ENCODE assay signal across 1 cellular context in the genomic region with DNA sequence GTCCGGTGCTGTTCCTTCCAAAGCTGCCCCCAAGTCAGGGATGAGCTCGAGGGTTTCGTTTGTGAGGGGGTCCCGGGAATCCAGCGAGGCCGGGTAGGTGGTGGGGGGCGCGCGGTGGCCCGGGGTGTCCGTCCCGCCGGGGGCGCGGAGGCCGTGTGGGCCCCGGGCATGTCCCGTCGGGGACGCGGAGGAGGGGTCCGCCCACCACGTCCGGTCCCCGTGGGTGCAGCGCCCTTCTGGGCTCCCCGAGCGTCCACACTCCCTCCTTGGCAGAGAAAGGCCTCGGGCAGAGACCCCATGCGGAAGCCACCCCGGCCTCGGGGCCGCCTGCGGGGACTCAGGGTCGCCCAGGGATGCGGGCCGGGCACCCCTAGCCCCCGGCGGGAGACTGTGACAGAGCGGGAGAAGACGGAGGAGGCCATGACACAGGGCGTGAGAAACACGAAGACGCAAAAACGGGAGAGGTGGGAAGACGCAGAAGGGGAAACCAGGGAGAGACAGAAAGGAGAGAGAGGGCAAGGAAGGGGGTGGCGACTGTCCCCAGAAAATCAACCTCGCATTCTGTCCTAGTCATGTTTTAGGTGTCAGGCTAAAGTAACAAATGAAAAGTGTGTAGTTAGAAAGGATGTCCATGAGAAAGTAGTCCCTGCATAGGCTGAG.
A peak's percentile ranks its signal among the peaks of the same experiment; 100 is the strongest.
TF ChIP-seq lines count a peak whose summit lies in the region.

No MANE protein-coding gene starts in this region.

TF ChIP-seq in K562, 482 proteins besides CTCF, POLR2A, EP300 and RAD21 (continued from another document and continues in another):
- TF ChIP-seq, protein P1, sequence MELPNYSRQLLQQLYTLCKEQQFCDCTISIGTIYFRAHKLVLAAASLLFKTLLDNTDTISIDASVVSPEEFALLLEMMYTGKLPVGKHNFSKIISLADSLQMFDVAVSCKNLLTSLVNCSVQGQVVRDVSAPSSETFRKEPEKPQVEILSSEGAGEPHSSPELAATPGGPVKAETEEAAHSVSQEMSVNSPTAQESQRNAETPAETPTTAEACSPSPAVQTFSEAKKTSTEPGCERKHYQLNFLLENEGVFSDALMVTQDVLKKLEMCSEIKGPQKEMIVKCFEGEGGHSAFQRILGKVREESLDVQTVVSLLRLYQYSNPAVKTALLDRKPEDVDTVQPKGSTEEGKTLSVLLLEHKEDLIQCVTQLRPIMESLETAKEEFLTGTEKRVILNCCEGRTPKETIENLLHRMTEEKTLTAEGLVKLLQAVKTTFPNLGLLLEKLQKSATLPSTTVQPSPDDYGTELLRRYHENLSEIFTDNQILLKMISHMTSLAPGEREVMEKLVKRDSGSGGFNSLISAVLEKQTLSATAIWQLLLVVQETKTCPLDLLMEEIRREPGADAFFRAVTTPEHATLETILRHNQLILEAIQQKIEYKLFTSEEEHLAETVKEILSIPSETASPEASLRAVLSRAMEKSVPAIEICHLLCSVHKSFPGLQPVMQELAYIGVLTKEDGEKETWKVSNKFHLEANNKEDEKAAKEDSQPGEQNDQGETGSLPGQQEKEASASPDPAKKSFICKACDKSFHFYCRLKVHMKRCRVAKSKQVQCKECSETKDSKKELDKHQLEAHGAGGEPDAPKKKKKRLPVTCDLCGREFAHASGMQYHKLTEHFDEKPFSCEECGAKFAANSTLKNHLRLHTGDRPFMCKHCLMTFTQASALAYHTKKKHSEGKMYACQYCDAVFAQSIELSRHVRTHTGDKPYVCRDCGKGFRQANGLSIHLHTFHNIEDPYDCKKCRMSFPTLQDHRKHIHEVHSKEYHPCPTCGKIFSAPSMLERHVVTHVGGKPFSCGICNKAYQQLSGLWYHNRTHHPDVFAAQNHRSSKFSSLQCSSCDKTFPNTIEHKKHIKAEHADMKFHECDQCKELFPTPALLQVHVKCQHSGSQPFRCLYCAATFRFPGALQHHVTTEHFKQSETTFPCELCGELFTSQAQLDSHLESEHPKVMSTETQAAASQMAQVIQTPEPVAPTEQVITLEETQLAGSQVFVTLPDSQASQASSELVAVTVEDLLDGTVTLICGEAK (IDR thresholded peaks at IDR 0.05) = peak; percentile 11
- TF ChIP-seq, protein P1 (CRISPR knock-in tag; IDR thresholded peaks at IDR 0.05) = no peak
- TF ChIP-seq ZNF217 (CRISPR knock-in tag; IDR thresholded peaks at IDR 0.05) (no peak), PRPF4 (IDR thresholded peaks at IDR 0.05; ENCODE audit: insufficient read depth, low read depth, low read length, poor library complexity, severe bottlenecking) (peak; percentile 2), SIN3A (IDR thresholded peaks at IDR 0.05; ENCODE audit: borderline replicate concordance in 2 of 2, control insufficient read depth in 1 of 2, low read depth in 2 of 2, low read length in 2 of 2) (0 out of 4 replicates have a peak, but pooled peaks of 1 of the 2 experiments have one; percentile 71), HSF4 (CRISPR knock-in tag; IDR thresholded peaks at IDR 0.05; ENCODE audit: borderline replicate concordance) (no peak), TGIF2 (CRISPR knock-in tag; IDR thresholded peaks at IDR 0.05) (no peak), TAF7 (tag; IDR thresholded peaks at IDR 0.05) (peak; percentile 55; the same call in 1 of the 2 replicates), SAFB (IDR thresholded peaks at IDR 0.05; ENCODE audit: borderline replicate concordance, low read depth, low read length) (peak; percentile 71; the same call in 1 of the 2 replicates), HCFC1 (IDR thresholded peaks at IDR 0.05; ENCODE audit: low read depth, low read length) (peak; percentile 30; the same call in 1 of the 2 replicates), FOSL1 (tag; conservative IDR thresholded peaks at IDR 0.05) (peak; percentile 45), POU5F1 (IDR thresholded peaks at IDR 0.05; ENCODE audit: borderline replicate concordance, low read depth, low read length, partially characterized antibody) (no peak), FOXM1 (IDR thresholded peaks at IDR 0.05; ENCODE audit: low read depth) (no peak), FOXM1 (CRISPR knock-in tag; IDR thresholded peaks at IDR 0.05; ENCODE audit: low read depth) (peak; percentile 27; the same call in 1 of the 2 replicates), PHB (CRISPR knock-in tag; IDR thresholded peaks at IDR 0.05) (peak; percentile 83), RHOXF2B (CRISPR knock-in tag; conservative IDR thresholded peaks at IDR 0.05) (0 out of 2 replicates have a peak, but pooled peaks have one; percentile 57), ARHGAP35 (IDR thresholded peaks at IDR 0.05; ENCODE audit: partially characterized antibody) (peak; percentile 10), ETV1 (tag; conservative IDR thresholded peaks at IDR 0.05; ENCODE audit: low read depth) (peak; percentile 8; the same call in 1 of the 2 replicates), GTF2A2 (tag; IDR thresholded peaks at IDR 0.05) (no peak)
- TF ChIP-seq, protein P2, sequence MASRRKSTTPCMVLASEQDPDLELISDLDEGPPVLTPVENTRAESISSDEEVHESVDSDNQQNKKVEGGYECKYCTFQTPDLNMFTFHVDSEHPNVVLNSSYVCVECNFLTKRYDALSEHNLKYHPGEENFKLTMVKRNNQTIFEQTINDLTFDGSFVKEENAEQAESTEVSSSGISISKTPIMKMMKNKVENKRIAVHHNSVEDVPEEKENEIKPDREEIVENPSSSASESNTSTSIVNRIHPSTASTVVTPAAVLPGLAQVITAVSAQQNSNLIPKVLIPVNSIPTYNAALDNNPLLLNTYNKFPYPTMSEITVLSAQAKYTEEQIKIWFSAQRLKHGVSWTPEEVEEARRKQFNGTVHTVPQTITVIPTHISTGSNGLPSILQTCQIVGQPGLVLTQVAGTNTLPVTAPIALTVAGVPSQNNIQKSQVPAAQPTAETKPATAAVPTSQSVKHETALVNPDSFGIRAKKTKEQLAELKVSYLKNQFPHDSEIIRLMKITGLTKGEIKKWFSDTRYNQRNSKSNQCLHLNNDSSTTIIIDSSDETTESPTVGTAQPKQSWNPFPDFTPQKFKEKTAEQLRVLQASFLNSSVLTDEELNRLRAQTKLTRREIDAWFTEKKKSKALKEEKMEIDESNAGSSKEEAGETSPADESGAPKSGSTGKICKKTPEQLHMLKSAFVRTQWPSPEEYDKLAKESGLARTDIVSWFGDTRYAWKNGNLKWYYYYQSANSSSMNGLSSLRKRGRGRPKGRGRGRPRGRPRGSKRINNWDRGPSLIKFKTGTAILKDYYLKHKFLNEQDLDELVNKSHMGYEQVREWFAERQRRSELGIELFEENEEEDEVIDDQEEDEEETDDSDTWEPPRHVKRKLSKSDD (conservative IDR thresholded peaks at IDR 0.05; ENCODE audit: low read length) = no peak
- TF ChIP-seq, protein P3, sequence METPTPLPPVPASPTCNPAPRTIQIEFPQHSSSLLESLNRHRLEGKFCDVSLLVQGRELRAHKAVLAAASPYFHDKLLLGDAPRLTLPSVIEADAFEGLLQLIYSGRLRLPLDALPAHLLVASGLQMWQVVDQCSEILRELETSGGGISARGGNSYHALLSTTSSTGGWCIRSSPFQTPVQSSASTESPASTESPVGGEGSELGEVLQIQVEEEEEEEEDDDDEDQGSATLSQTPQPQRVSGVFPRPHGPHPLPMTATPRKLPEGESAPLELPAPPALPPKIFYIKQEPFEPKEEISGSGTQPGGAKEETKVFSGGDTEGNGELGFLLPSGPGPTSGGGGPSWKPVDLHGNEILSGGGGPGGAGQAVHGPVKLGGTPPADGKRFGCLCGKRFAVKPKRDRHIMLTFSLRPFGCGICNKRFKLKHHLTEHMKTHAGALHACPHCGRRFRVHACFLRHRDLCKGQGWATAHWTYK (CRISPR knock-in tag; IDR thresholded peaks at IDR 0.05) = peak; percentile 88
- TF ChIP-seq, protein P4, sequence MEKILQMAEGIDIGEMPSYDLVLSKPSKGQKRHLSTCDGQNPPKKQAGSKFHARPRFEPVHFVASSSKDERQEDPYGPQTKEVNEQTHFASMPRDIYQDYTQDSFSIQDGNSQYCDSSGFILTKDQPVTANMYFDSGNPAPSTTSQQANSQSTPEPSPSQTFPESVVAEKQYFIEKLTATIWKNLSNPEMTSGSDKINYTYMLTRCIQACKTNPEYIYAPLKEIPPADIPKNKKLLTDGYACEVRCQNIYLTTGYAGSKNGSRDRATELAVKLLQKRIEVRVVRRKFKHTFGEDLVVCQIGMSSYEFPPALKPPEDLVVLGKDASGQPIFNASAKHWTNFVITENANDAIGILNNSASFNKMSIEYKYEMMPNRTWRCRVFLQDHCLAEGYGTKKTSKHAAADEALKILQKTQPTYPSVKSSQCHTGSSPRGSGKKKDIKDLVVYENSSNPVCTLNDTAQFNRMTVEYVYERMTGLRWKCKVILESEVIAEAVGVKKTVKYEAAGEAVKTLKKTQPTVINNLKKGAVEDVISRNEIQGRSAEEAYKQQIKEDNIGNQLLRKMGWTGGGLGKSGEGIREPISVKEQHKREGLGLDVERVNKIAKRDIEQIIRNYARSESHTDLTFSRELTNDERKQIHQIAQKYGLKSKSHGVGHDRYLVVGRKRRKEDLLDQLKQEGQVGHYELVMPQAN (IDR thresholded peaks at IDR 0.05; ENCODE audit: borderline replicate concordance) = peak; percentile 21; the same call in 1 of the 2 replicates
- TF ChIP-seq, protein P5, sequence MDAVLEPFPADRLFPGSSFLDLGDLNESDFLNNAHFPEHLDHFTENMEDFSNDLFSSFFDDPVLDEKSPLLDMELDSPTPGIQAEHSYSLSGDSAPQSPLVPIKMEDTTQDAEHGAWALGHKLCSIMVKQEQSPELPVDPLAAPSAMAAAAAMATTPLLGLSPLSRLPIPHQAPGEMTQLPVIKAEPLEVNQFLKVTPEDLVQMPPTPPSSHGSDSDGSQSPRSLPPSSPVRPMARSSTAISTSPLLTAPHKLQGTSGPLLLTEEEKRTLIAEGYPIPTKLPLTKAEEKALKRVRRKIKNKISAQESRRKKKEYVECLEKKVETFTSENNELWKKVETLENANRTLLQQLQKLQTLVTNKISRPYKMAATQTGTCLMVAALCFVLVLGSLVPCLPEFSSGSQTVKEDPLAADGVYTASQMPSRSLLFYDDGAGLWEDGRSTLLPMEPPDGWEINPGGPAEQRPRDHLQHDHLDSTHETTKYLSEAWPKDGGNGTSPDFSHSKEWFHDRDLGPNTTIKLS (IDR thresholded peaks at IDR 0.05; ENCODE audit: borderline replicate concordance, low read depth) = no peak
- TF ChIP-seq, protein P6, sequence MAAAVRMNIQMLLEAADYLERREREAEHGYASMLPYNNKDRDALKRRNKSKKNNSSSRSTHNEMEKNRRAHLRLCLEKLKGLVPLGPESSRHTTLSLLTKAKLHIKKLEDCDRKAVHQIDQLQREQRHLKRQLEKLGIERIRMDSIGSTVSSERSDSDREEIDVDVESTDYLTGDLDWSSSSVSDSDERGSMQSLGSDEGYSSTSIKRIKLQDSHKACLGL (CRISPR knock-in tag; IDR thresholded peaks at IDR 0.05; ENCODE audit: borderline replicate concordance, poor library complexity, severe bottlenecking) = peak; percentile 22
- TF ChIP-seq, protein P7, sequence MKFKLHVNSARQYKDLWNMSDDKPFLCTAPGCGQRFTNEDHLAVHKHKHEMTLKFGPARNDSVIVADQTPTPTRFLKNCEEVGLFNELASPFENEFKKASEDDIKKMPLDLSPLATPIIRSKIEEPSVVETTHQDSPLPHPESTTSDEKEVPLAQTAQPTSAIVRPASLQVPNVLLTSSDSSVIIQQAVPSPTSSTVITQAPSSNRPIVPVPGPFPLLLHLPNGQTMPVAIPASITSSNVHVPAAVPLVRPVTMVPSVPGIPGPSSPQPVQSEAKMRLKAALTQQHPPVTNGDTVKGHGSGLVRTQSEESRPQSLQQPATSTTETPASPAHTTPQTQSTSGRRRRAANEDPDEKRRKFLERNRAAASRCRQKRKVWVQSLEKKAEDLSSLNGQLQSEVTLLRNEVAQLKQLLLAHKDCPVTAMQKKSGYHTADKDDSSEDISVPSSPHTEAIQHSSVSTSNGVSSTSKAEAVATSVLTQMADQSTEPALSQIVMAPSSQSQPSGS (CRISPR knock-in tag; IDR thresholded peaks at IDR 0.05) = no peak
- TF ChIP-seq, protein P8, sequence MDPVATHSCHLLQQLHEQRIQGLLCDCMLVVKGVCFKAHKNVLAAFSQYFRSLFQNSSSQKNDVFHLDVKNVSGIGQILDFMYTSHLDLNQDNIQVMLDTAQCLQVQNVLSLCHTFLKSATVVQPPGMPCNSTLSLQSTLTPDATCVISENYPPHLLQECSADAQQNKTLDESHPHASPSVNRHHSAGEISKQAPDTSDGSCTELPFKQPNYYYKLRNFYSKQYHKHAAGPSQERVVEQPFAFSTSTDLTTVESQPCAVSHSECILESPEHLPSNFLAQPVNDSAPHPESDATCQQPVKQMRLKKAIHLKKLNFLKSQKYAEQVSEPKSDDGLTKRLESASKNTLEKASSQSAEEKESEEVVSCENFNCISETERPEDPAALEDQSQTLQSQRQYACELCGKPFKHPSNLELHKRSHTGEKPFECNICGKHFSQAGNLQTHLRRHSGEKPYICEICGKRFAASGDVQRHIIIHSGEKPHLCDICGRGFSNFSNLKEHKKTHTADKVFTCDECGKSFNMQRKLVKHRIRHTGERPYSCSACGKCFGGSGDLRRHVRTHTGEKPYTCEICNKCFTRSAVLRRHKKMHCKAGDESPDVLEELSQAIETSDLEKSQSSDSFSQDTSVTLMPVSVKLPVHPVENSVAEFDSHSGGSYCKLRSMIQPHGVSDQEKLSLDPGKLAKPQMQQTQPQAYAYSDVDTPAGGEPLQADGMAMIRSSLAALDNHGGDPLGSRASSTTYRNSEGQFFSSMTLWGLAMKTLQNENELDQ (CRISPR knock-in tag; IDR thresholded peaks at IDR 0.05; ENCODE audit: borderline replicate concordance) = peak; percentile 73; the same call in 1 of the 2 replicates
- TF ChIP-seq, protein P9, sequence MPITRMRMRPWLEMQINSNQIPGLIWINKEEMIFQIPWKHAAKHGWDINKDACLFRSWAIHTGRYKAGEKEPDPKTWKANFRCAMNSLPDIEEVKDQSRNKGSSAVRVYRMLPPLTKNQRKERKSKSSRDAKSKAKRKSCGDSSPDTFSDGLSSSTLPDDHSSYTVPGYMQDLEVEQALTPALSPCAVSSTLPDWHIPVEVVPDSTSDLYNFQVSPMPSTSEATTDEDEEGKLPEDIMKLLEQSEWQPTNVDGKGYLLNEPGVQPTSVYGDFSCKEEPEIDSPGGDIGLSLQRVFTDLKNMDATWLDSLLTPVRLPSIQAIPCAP (CRISPR knock-in tag; IDR thresholded peaks at IDR 0.05; ENCODE audit: borderline replicate concordance) = peak; percentile 41; the same call in 1 of the 2 replicates
